In genomic region chr19:54141356-54141755, GRCh38 we compare ENCODE assay signal across 13 cellular contexts. TPM values are rescaled to one million over a fixed set of nuclear protein-coding genes. Genes with fewer than 3 reads are reported as not detected.
A peak's percentile ranks its signal among the peaks of the same experiment; 100 is the strongest.
DNase-seq lines count a peak whose midpoint lies in the region; ATAC-seq and TF ChIP-seq lines count a peak whose summit lies in the region.
"Had no signal": no experiment of that assay in that cellular context is flagged by ENCODE, and none has a peak within 500 bp of the region (broad histone marks: within the 10 kb centered on the region; RNA-seq: fewer than 3 reads in every experiment).

No MANE protein-coding gene starts in this region.

- H3K27me3 Mint-ChIP-seq in endodermal cell (ENCODE audit: insufficient read depth), result no peaks in the 10 kb centered on the region
- H3K27me3 Mint-ChIP-seq in naive thymus-derived CD8-positive, alpha-beta T cell, result no peaks in the 10 kb centered on the region

- H3K4me1 ChIP-seq in DND-41 (ENCODE audit: insufficient read depth, low read length) (peaks cover 32% of the 10 kb centered on the region), endodermal cell (ENCODE audit: control insufficient read depth, insufficient read depth, low read length) (peaks cover 11% of the 10 kb centered on the region)

- H4K20me1 ChIP-seq in DND-41 (ENCODE audit: insufficient read depth, low read length), result peaks cover 73% of the 10 kb centered on the region

- POLR2A ChIA-PET in naive thymus-derived CD8-positive, alpha-beta T cell (lab: Charles Lee), result interaction anchor here (0.9 to 1.3 kb wide), 2 partner anchors 10 to 17 kb away, joined by 3 to 4 read pairs; no protein-coding TSS in a partner anchor

- H3K9me3 ChIP-seq in DND-41 (ENCODE audit: insufficient read depth, low read length, severe bottlenecking), result no peaks in the 10 kb centered on the region
- no peaks in the 10 kb centered on the region for H3K9me3 ChIP-seq in endodermal cell (ENCODE audit: control insufficient read depth, low read length)

- no peak overlapping the region for H3K27ac ChIP-seq in DND-41 (ENCODE audit: low read length)
- H3K27ac ChIP-seq in endodermal cell (ENCODE audit: low read depth, low read length), result no peak overlapping the region

- no peak for DNase-seq in DND-41
- DNase-seq in endodermal cell, result no peak
- no peak for DNase-seq in naive thymus-derived CD8-positive, alpha-beta T cell
- no peak for DNase-seq in NCI-H1105 (lab: John Stamatoyannopoulos, UW)
- DNase-seq: activated naive CD4-positive, alpha-beta T cell treated with anti-CD3 and anti-CD28 coated beads, Interleukin-2, amount 50 U/mL, for 16 hours; DMS79 treated with DMSO at 0.1 percent for 48 hours; effector CD8-positive, alpha-beta T cell; glutamatergic neuron; islet precursor cell; NCI-H187; NCI-H510A; OCI-M1; stimulated activated naive CD4-positive, alpha-beta T cell had no signal

- peaks cover 59% of the 10 kb centered on the region for H3K79me2 ChIP-seq in DND-41 (ENCODE audit: insufficient read depth, low read length)

- H3K4me3 ChIP-seq in DND-41 (ENCODE audit: low read depth in 1 of 2, low read length in 2 of 2) (no peak overlapping the region), endodermal cell (ENCODE audit: low read length) (no peak overlapping the region)

- no peak overlapping the region for H2AFZ ChIP-seq in DND-41 (ENCODE audit: low read depth, low read length)

- H3K27me3 ChIP-seq in DND-41 (ENCODE audit: insufficient read depth, low read length, poor library complexity) (no peaks in the 10 kb centered on the region), endodermal cell (ENCODE audit: control insufficient read depth, insufficient read depth, low read length, poor library complexity, severe bottlenecking) (no peaks in the 10 kb centered on the region)

- peaks cover 25% of the 10 kb centered on the region for H3K4me1 Mint-ChIP-seq in endodermal cell
- peaks cover 27 to 57% (median 41%) of the 10 kb centered on the region in 4 donors for H3K4me1 Mint-ChIP-seq in naive thymus-derived CD8-positive, alpha-beta T cell

- H3K27ac Mint-ChIP-seq in endodermal cell, result peak overlapping the region; percentile 76
- H3K27ac Mint-ChIP-seq in naive thymus-derived CD8-positive, alpha-beta T cell, result peak overlapping the region in 5 of 10 donors; percentile 13 to 75 (median 67)

- TF ChIP-seq CTCF in DND-41 (IDR thresholded peaks at IDR 0.05; ENCODE audit: borderline replicate concordance, extremely low read depth, low read length, poor library complexity, severe bottlenecking), result no peak
- TF ChIP-seq CTCF in endodermal cell (conservative IDR thresholded peaks at IDR 0.05), result no peak

- H3K36me3 Mint-ChIP-seq in endodermal cell (ENCODE audit: low read depth), result peaks cover 48% of the 10 kb centered on the region
- H3K36me3 Mint-ChIP-seq in naive thymus-derived CD8-positive, alpha-beta T cell, result peaks cover 0 to 48% (median 10%) of the 10 kb centered on the region in 3 donors

- no peaks in the 10 kb centered on the region for H3K9me3 Mint-ChIP-seq in endodermal cell
- no peaks in the 10 kb centered on the region for H3K9me3 Mint-ChIP-seq in naive thymus-derived CD8-positive, alpha-beta T cell

- ATAC-seq in DND-41 (ENCODE audit: insufficient read depth, low read depth), result no peak
- ATAC-seq in naive thymus-derived CD8-positive, alpha-beta T cell, result no peak

- 95 to 100% methylated on average over 1 to 3 of the region's 3 CpGs for WGBS in endodermal cell (ENCODE audit: insufficient coverage in 1 of 2, insufficient read length in 1 of 2), 2 experiments

- H3K36me3 ChIP-seq in DND-41 (ENCODE audit: insufficient read depth, low read length), result peaks cover 80% of the 10 kb centered on the region
- peaks cover 70% of the 10 kb centered on the region for H3K36me3 ChIP-seq in endodermal cell (ENCODE audit: control insufficient read depth, insufficient read depth, low read length)

- H3K9ac ChIP-seq in DND-41 (ENCODE audit: low read depth, low read length) (no peak overlapping the region), endodermal cell (ENCODE audit: extremely low read depth, low read length, poor library complexity, severe bottlenecking) (no peak overlapping the region)

- no peak overlapping the region for H3K4me3 Mint-ChIP-seq in endodermal cell
- H3K4me3 Mint-ChIP-seq in naive thymus-derived CD8-positive, alpha-beta T cell, result peak overlapping the region in 2 of 10 donors; percentile 22 to 93

- 0 out of 2 replicates have a peak overlapping the region, but pooled peaks have one; percentile 82 for H3K4me2 ChIP-seq in DND-41 (ENCODE audit: insufficient read depth, low read length)

RNA-seq across cellular contexts. Expression of gene CNOT3, which starts 3.8 kb away (rescaled TPM):
- 10 to 100 TPM; 78.9 to 82.7 TPM for total RNA-seq in endodermal cell
- 67.1 TPM for polyA plus RNA-seq in endodermal cell (2013, experiment 1 of 2)
- polyA plus RNA-seq in endodermal cell (2013, experiment 2 of 2), result 58.6 TPM
- total RNA-seq in naive thymus-derived CD8-positive, alpha-beta T cell, result 10 to 100 TPM; 65.0 to 71.4 TPM
- polyA plus RNA-seq in naive thymus-derived CD8-positive, alpha-beta T cell, result 10 to 100 TPM in 1 of 3 donors, 1 to 10 TPM in 2; 6.6 to 14.5 (median 7.9) TPM

RNA-seq across cellular contexts. Expression of gene LENG1, which starts 18.2 kb away (rescaled TPM):
- total RNA-seq in endodermal cell, result 1 to 10 TPM; 3.6 to 4.0 TPM
- polyA plus RNA-seq in endodermal cell (2013, experiment 1 of 2), result 7.7 TPM
- polyA plus RNA-seq in endodermal cell (2013, experiment 2 of 2), result 6.5 TPM
- 10 to 100 TPM; 18.5 to 20.5 TPM for total RNA-seq in naive thymus-derived CD8-positive, alpha-beta T cell
- 10 to 100 TPM in 1 of 3 donors, 1 to 10 TPM in 2; 7.7 to 13.9 (median 9.3) TPM for polyA plus RNA-seq in naive thymus-derived CD8-positive, alpha-beta T cell

RNA-seq across cellular contexts. Expression of gene PRPF31, which starts 25.8 kb away (rescaled TPM):
- 10 to 100 TPM; 79.0 to 85.5 TPM for total RNA-seq in endodermal cell
- polyA plus RNA-seq in endodermal cell (2013, experiment 1 of 2), result 59.6 TPM
- 51.4 TPM for polyA plus RNA-seq in endodermal cell (2013, experiment 2 of 2)
- total RNA-seq in naive thymus-derived CD8-positive, alpha-beta T cell, result 10 to 100 TPM; 76.4 to 86.8 TPM
- 10 to 100 TPM; 64.0 to 82.4 (median 80.8) TPM for polyA plus RNA-seq in naive thymus-derived CD8-positive, alpha-beta T cell

RNA-seq across cellular contexts. Expression of gene TFPT, which starts 25.9 kb away (rescaled TPM):
- total RNA-seq in endodermal cell, result 10 to 100 TPM; 19.5 to 21.6 TPM
- 19.9 TPM for polyA plus RNA-seq in endodermal cell (2013, experiment 1 of 2)
- 19.7 TPM for polyA plus RNA-seq in endodermal cell (2013, experiment 2 of 2)
- 10 to 100 TPM; 14.2 to 16.8 TPM for total RNA-seq in naive thymus-derived CD8-positive, alpha-beta T cell
- polyA plus RNA-seq in naive thymus-derived CD8-positive, alpha-beta T cell, result 10 to 100 TPM; 17.4 to 24.4 (median 23.0) TPM

RNA-seq across cellular contexts. Expression of gene TMC4, which starts 31.6 kb away (rescaled TPM):
- 10 to 100 TPM; 32.7 to 46.6 TPM for total RNA-seq in endodermal cell
- 0.82 TPM for polyA plus RNA-seq in endodermal cell (2013, experiment 1 of 2)
- polyA plus RNA-seq in endodermal cell (2013, experiment 2 of 2), result 1.9 TPM
- total RNA-seq in naive thymus-derived CD8-positive, alpha-beta T cell, result not detected
- under 1 TPM in 1 of 3 donors, not detected in 2; 0.13 TPM for polyA plus RNA-seq in naive thymus-derived CD8-positive, alpha-beta T cell
